1 cellular context compared by ENCODE assay signal in the genomic region with DNA sequence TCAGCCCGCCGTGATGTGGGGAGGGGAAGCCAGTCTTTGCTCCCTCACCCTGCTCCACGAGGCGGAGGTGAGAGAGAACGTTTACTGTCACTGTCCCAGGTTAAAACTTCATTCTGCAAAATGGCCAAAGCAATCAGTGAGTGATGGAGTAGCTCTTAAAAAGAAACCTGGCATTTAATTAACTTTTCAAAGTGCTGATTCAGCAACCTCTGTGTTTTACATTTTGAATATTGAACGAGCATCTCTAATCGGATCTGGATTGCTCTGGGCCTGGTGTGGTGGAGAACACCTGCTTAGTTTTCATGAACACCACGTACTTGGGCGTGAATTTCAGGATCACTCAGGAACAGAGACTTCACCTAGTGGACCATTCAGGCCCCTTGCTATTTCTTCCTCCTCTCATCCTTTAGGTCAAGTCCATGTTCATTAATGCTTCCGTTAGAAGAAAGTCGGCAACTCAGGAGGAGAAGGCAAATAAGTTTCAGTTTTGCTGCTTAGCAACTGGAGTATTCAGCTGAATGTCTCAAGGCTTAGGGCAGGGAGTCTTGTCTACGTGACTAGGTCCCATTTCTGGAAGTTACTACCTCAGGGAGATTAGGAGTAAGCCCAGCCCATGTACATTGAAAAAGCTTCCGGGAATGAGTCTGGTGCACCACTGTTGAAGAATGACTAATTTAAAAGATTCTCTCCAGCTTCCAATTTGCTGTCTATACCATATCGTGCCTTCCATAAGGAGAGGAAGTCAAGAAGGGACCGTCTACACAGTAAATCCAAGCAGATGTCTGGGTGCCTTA.
TF ChIP-seq lines count a peak whose summit lies in the region.

No MANE protein-coding gene starts in this region.

TF ChIP-seq in HepG2, 621 proteins besides CTCF, POLR2A, EP300 and RAD21 (continued from another document):
- TF ChIP-seq, protein P1, sequence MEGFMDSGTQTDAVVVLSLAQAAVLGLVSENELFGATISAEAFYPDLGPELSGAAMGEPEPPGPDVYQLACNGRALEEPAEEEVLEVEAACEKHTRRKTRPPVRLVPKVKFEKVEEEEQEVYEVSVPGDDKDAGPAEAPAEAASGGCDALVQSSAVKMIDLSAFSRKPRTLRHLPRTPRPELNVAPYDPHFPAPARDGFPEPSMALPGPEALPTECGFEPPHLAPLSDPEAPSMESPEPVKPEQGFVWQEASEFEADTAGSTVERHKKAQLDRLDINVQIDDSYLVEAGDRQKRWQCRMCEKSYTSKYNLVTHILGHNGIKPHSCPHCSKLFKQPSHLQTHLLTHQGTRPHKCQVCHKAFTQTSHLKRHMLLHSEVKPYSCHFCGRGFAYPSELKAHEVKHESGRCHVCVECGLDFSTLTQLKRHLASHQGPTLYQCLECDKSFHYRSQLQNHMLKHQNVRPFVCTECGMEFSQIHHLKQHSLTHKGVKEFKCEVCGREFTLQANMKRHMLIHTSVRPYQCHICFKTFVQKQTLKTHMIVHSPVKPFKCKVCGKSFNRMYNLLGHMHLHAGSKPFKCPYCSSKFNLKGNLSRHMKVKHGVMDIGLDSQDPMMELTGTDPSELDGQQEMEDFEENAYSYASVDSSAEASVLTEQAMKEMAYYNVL (CRISPR knock-in tag; IDR thresholded peaks at IDR 0.05; ENCODE audit: borderline replicate concordance) = no peak
